In the genomic region with DNA sequence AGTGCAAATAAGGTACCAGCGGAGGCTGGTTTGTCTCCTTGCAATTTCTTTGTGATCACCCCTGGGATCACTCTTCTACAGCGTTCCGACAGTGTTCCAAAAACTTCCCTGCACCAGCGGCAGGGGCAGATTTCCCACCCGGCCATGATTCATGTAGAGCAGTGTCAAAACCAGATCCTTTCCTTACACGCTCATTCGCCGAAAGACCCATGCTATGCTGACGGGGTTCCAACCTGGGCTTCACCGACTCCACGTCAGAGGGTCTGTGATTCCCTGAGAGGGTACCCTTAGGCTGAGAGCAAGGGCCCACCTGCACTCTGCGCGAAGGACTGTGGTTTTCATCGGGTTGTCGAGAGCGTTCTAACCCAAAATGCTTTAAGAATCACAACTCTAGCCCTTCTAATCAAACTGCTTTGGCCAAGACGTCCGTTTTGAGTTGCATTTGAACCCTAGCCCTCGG, we compare ENCODE assay signal across 8 cellular contexts. TPM values are rescaled to one million over a fixed set of nuclear protein-coding genes. Genes with fewer than 3 reads are reported as not detected.
A peak's percentile ranks its signal among the peaks of the same experiment; 100 is the strongest.
DNase-seq lines count a peak whose midpoint lies in the region; ATAC-seq, FAIRE-seq and TF ChIP-seq lines count a peak whose summit lies in the region.

No MANE protein-coding gene starts in this region.

- no peak for TF ChIP-seq EP300 in tibial nerve (IDR thresholded peaks at IDR 0.05)

- TF ChIP-seq POLR2A in tibial nerve (IDR thresholded peaks at IDR 0.05), result no peak

- POLR2A ChIA-PET in AG04449 (lab: Yijun Ruan, JAX), result no interaction called here
- POLR2A ChIA-PET in T-cell (lab: Charles Lee), result no interaction called here

- H3K9me3 Mint-ChIP-seq in T-cell, result no peaks in the 10 kb centered on the region
- no peaks in the 10 kb centered on the region for H3K9me3 Mint-ChIP-seq in endothelial cell (ENCODE audit: unreplicated experiment)

- no peaks in the 10 kb centered on the region for H3K9me3 ChIP-seq in mucosa of stomach (ENCODE audit: control insufficient read depth, low read length)
- H3K9me3 ChIP-seq in tibial nerve, result no peaks in the 10 kb centered on the region

- no peak for FAIRE-seq in HTR-8/SVneo (lab: Jason Lieb, UNC)

- H3K9ac ChIP-seq in mucosa of stomach (ENCODE audit: low read length), result peak overlapping the region; percentile 65

- H3K36me3 ChIP-seq in mucosa of stomach (ENCODE audit: control insufficient read depth, insufficient read depth, low read length), result no peaks in the 10 kb centered on the region
- H3K36me3 ChIP-seq in tibial nerve, result peaks cover 0 to 28% (median 5%) of the 10 kb centered on the region in 3 donors

- TF ChIP-seq CTCF in AG04449 (IDR thresholded peaks at IDR 0.05; ENCODE audit: insufficient read depth, low read length, missing control alignments) (no peak), endothelial cell (IDR thresholded peaks at IDR 0.05; ENCODE audit: unreplicated experiment) (no peak), tibial nerve (IDR thresholded peaks at IDR 0.05) (peak in 2 of 5 experiments; percentile 11 to 27)

- H3K4me1 Mint-ChIP-seq in T-cell (peaks cover 31 to 32% (median 31%) of the 10 kb centered on the region in 3 donors), endothelial cell (ENCODE audit: unreplicated experiment) (peaks cover 12% of the 10 kb centered on the region)

- H3K36me3 Mint-ChIP-seq in T-cell, result peaks cover 19% of the 10 kb centered on the region
- peaks cover 5% of the 10 kb centered on the region for H3K36me3 Mint-ChIP-seq in endothelial cell (ENCODE audit: low read depth, unreplicated experiment)

- no peaks in the 10 kb centered on the region for H3K27me3 Mint-ChIP-seq in T-cell
- peaks cover 2% of the 10 kb centered on the region for H3K27me3 Mint-ChIP-seq in endothelial cell (ENCODE audit: unreplicated experiment)

- H3K27me3 ChIP-seq in mucosa of stomach (ENCODE audit: control insufficient read depth, insufficient read depth, low read length) (no peaks in the 10 kb centered on the region), tibial nerve (no peaks in the 10 kb centered on the region)

- H3K4me1 ChIP-seq in mucosa of stomach (ENCODE audit: control insufficient read depth, insufficient read depth, low read length), result no peaks in the 10 kb centered on the region
- peaks cover 0 to 34% (median 11%) of the 10 kb centered on the region in 4 donors for H3K4me1 ChIP-seq in tibial nerve

- H3K27ac Mint-ChIP-seq in T-cell (peak overlapping the region; percentile 51 to 87), endothelial cell (ENCODE audit: unreplicated experiment) (peak overlapping the region; percentile 74)

- 2% methylated on average over 17 to 19 of the region's 19 CpGs for WGBS in tibial nerve, 2 donors

- CTCF ChIA-PET in AG04449 (lab: Yijun Ruan, JAX) (interaction anchor here (0.8 kb wide), 1 partner anchor 28 kb away, joined by 3 read pairs; no protein-coding TSS in a partner anchor), T-cell (lab: Charles Lee) (interaction anchor here in 1 of 2 donors (1.1 kb wide), 1 partner anchor 956 kb away, joined by 5 read pairs; no protein-coding TSS in a partner anchor)

- ATAC-seq in GM18861 (IDR thresholded peaks at IDR 0.05; ENCODE audit: unreplicated experiment), result peak; percentile 14
- ATAC-seq in HG03064 (IDR thresholded peaks at IDR 0.05; ENCODE audit: low read depth, unreplicated experiment), result peak; percentile 21
- ATAC-seq in T-cell (replicated peaks in 1 of 4), result peak; percentile 28 to 46 (median 30)

- DNase-seq in AG04449 (ENCODE audit: low read depth, low spot score) (no peak), T-cell (peak in 11 of 34 experiments; percentile 2 to 23 (median 4)), endothelial cell (ENCODE audit: low spot score) (peak; percentile 47), tibial nerve (ENCODE audit: low spot score in 2 of 2) (peak in 1 of 2 donors; percentile 34), HTR-8/SVneo (ENCODE audit: insufficient read length, low spot score) (no peak)

- H3K27ac ChIP-seq in tibial nerve, result peak overlapping the region in 3 of 4 donors; percentile 42 to 83 (median 68)

- H3K4me3 Mint-ChIP-seq in T-cell, result peak overlapping the region; percentile 87 to 91 (median 89)
- H3K4me3 Mint-ChIP-seq in endothelial cell (ENCODE audit: unreplicated experiment), result peak overlapping the region; percentile 95

- H3K4me3 ChIP-seq in AG04449 (ENCODE audit: low read depth, low read length) (peak overlapping the region; percentile 98), mucosa of stomach (ENCODE audit: low read length) (peak overlapping the region; percentile 94), tibial nerve (peak overlapping the region; percentile 62 to 94 (median 71))

RNA-seq across cellular contexts. Expression of gene TTC27, which starts 0.4 kb away (rescaled TPM):
- 10 to 100 TPM; 17.9 to 23.3 (median 21.6) TPM for total RNA-seq in T-cell
- 12.7 TPM for total RNA-seq in endothelial cell (ENCODE audit: unreplicated experiment)
- 10 to 100 TPM; 22.5 to 25.8 (median 24.3) TPM for total RNA-seq in tibial nerve
